ENCODE assay signal across 8 cellular contexts in genomic region chr17:47204722-47205418, GRCh38. TPM values are rescaled to one million over a fixed set of nuclear protein-coding genes. Genes with fewer than 3 reads are reported as not detected.
DNase-seq lines count a peak whose midpoint lies in the region; ATAC-seq, FAIRE-seq and TF ChIP-seq lines count a peak whose summit lies in the region.

No MANE protein-coding gene starts in this region.

- H3K4me3 ChIP-seq in OCI-LY3 (ENCODE audit: low read length): peak overlapping the region; percentile 70
- peak overlapping the region; percentile 2; the same call in 1 of the 2 replicates for H3K4me3 ChIP-seq in GM12878
- H3K4me3 ChIP-seq in liver (ENCODE audit: low read depth in 1 of 3, low read length in 3 of 3): no peak overlapping the region
- peak overlapping the region in 1 of 3 donors; percentile 0 for H3K4me3 ChIP-seq in thyroid gland (replicated peaks in 1 of 3)
- no peak overlapping the region for H3K4me3 ChIP-seq in BE2C (ENCODE audit: low read depth, low read length)

- RAD21 ChIA-PET in GM12878 (lab: Charles Lee; ENCODE audit: unreplicated experiment): interaction anchor here (1.0 to 4.2 kb wide), 9 partner anchors 15 to 111 kb away, joined by 3 to 21 read pairs (median 7); partner anchors contain the start of gene CDC27

- H4K20me1 ChIP-seq in OCI-LY3 (ENCODE audit: insufficient read depth, low read length): no peaks in the 10 kb centered on the region
- H4K20me1 ChIP-seq in GM12878 (ENCODE audit: control insufficient read depth, insufficient read depth): no peaks in the 10 kb centered on the region

- H3K9me3 ChIP-seq in OCI-LY3 (ENCODE audit: insufficient read depth, low read length) (no peaks in the 10 kb centered on the region; the same call in 1 of the 2 replicates), GM12878 (replicated peaks; ENCODE audit: control insufficient read depth, insufficient read depth, low read length) (no peaks in the 10 kb centered on the region), liver (ENCODE audit: control insufficient read depth in 4 of 4, low read length in 3 of 4) (no peaks in the 10 kb centered on the region), thyroid gland (no peaks in the 10 kb centered on the region), BE2C (no peaks in the 10 kb centered on the region)

- DNase-seq in HFFc6: peak; percentile 47
- DNase-seq in GM12878 (ENCODE audit: low read depth, low spot score): peak; percentile 77
- DNase-seq in thyroid gland: peak; percentile 49 to 50
- DNase-seq in BE2C: no peak

- H3K9ac ChIP-seq in OCI-LY3 (ENCODE audit: low read length) (peak overlapping the region; percentile 68), GM12878 (ENCODE audit: control insufficient read depth, insufficient read depth, low read length) (peak overlapping the region; percentile 62), liver (ENCODE audit: low read depth in 1 of 2, low read length in 2 of 2) (no peak overlapping the region)

- POLR2A ChIA-PET in GM12878 (lab: Charles Lee): interaction anchor here (0.6 to 4.4 kb wide), 7 partner anchors 11 to 445 kb away, joined by 3 to 46 read pairs (median 3); partner anchors contain the start of genes CDC27 and KPNB1

- CTCF ChIA-PET in GM12878 (lab: Yijun Ruan, JAX): interaction anchor here (1.1 to 5.9 kb wide), 7 partner anchors 8 to 111 kb away, joined by 3 to 40 read pairs (median 12); partner anchors contain the start of gene CDC27

- H3K27ac ChIP-seq in OCI-LY3 (ENCODE audit: low read length): peak overlapping the region; percentile 82
- peak overlapping the region; percentile 68 for H3K27ac ChIP-seq in GM12878 (ENCODE audit: control insufficient read depth, insufficient read depth)
- H3K27ac ChIP-seq in liver (ENCODE audit: low read depth in 1 of 2, low read length in 2 of 2): peak overlapping the region; percentile 35 to 47
- H3K27ac ChIP-seq in thyroid gland: peak overlapping the region; percentile 96 to 97 (median 96)

- SMC1A ChIA-PET in GM12878 (lab: Charles Lee; ENCODE audit: uncharacterized antibody, unreplicated experiment): interaction anchor here (1.0 to 9.3 kb wide), 10 partner anchors 10 to 119 kb away, joined by 4 to 79 read pairs (median 16); partner anchors contain the start of genes CDC27 and EFCAB13

- TF ChIP-seq POLR2A in GM12878 (IDR thresholded peaks at IDR 0.05; ENCODE audit: low read depth, low read length): peak; percentile 62
- TF ChIP-seq POLR2A in thyroid gland (IDR thresholded peaks at IDR 0.05): no peak

- H2AFZ ChIP-seq in OCI-LY3 (ENCODE audit: low read depth, low read length) (peak overlapping the region; percentile 86), GM12878 (ENCODE audit: control insufficient read depth, low read depth, low read length) (peak overlapping the region; percentile 48)

- H3K27me3 Mint-ChIP-seq in HFFc6 (ENCODE audit: insufficient read depth): peaks cover 2% of the 10 kb centered on the region; the same call in 1 of the 2 replicates

- TF ChIP-seq RAD21 in GM12878 (IDR thresholded peaks at IDR 0.05; ENCODE audit: insufficient read depth, low read depth, low read length) (no peak), liver (IDR thresholded peaks at IDR 0.05) (no peak)

- H3K36me3 Mint-ChIP-seq in HFFc6 (ENCODE audit: low read depth): no peaks in the 10 kb centered on the region

- peaks cover 33% of the 10 kb centered on the region for H3K4me1 Mint-ChIP-seq in HFFc6 (ENCODE audit: low read depth)

- TF ChIP-seq CTCF in HFFc6 (IDR thresholded peaks at IDR 0.05): no peak
- no peak for TF ChIP-seq CTCF in OCI-LY3 (IDR thresholded peaks at IDR 0.05; ENCODE audit: low read depth, low read length)
- TF ChIP-seq CTCF in GM12878 (IDR thresholded peaks at IDR 0.05 in 2 of 3, conservative IDR thresholded peaks at IDR 0.05 in 1 of 3; ENCODE audit: control insufficient read depth in 2 of 3, extremely low read depth in 1 of 3, insufficient read depth in 1 of 3, low read depth in 3 of 3, low read length in 3 of 3): no peak
- no peak for TF ChIP-seq CTCF in liver (IDR thresholded peaks at IDR 0.05; ENCODE audit: low read depth, low read length, missing input control)
- TF ChIP-seq CTCF in thyroid gland (IDR thresholded peaks at IDR 0.05): no peak
- no peak for TF ChIP-seq CTCF in BE2C (IDR thresholded peaks at IDR 0.05; ENCODE audit: low read depth, low read length)

- peak in 1 of 2 experiments; percentile 48; a peak in 1 of 4 replicates for TF ChIP-seq EP300 in GM12878 (IDR thresholded peaks at IDR 0.05; ENCODE audit: borderline replicate concordance in 1 of 2, control insufficient read depth in 1 of 2, low read depth in 2 of 2, low read length in 2 of 2)

- intact Hi-C loops in GM12878 (cut with micrococcal nuclease; ENCODE audit: unreplicated experiment): loop anchor here (2.0 kb wide), 1 partner anchor 16 kb away; the partner anchor contains the start of gene CDC27
- intact Hi-C loops in thyroid gland (cut with DNase I): no loop called here

- ATAC-seq in GM18502 (IDR thresholded peaks at IDR 0.05; ENCODE audit: poor library complexity, unreplicated experiment) (peak; percentile 58), GM12878 (peak; percentile 82), GM21515 (IDR thresholded peaks at IDR 0.05; ENCODE audit: unreplicated experiment) (no peak)

- H3K27ac Mint-ChIP-seq in HFFc6: peak overlapping the region; percentile 78

- H3K36me3 ChIP-seq in OCI-LY3 (replicated peaks; ENCODE audit: low read depth, low read length): no peaks in the 10 kb centered on the region
- H3K36me3 ChIP-seq in GM12878 (ENCODE audit: control insufficient read depth in 2 of 2, insufficient read depth in 2 of 2, low read length in 1 of 2): no peaks in the 10 kb centered on the region
- H3K36me3 ChIP-seq in liver (ENCODE audit: control insufficient read depth in 4 of 4, insufficient read depth in 3 of 4, low read depth in 1 of 4, low read length in 3 of 4): no peaks in the 10 kb centered on the region
- no peaks in the 10 kb centered on the region for H3K36me3 ChIP-seq in thyroid gland
- no peaks in the 10 kb centered on the region for H3K36me3 ChIP-seq in BE2C

- peaks cover 57% of the 10 kb centered on the region for H3K4me1 ChIP-seq in OCI-LY3 (ENCODE audit: low read length)
- peaks cover 70% of the 10 kb centered on the region for H3K4me1 ChIP-seq in GM12878 (ENCODE audit: control insufficient read depth, insufficient read depth, low read length)
- no peaks in the 10 kb centered on the region for H3K4me1 ChIP-seq in liver (ENCODE audit: control insufficient read depth in 4 of 4, insufficient read depth in 4 of 4, low read length in 3 of 4)
- peaks cover 36 to 65% of the 10 kb centered on the region in 2 donors for H3K4me1 ChIP-seq in thyroid gland
- no peaks in the 10 kb centered on the region for H3K4me1 ChIP-seq in BE2C

- BruUV-seq in GM12878 (replicated peaks; lab: Mats Ljungman, UMichigan): TSS peak; percentile 78

- FAIRE-seq in GM12878 (lab: Jason Lieb, UNC): peak; percentile 78

- in situ Hi-C loops in GM12878 (cut with MboI): no loop called here

- H3K4me3 Mint-ChIP-seq in HFFc6: peak overlapping the region; percentile 63

- H3K27me3 ChIP-seq in OCI-LY3 (ENCODE audit: low read depth, low read length) (no peaks in the 10 kb centered on the region), GM12878 (replicated peaks in 1 of 2; ENCODE audit: control insufficient read depth in 2 of 2, insufficient read depth in 2 of 2, low read length in 1 of 2) (no peaks in the 10 kb centered on the region), liver (ENCODE audit: control insufficient read depth in 4 of 4, insufficient read depth in 4 of 4, low read length in 3 of 4) (no peaks in the 10 kb centered on the region), thyroid gland (no peaks in the 10 kb centered on the region), BE2C (no peaks in the 10 kb centered on the region)

- WGBS in GM12878 (ENCODE audit: insufficient coverage, insufficient replicate concordance, low lambda C conversion rate, missing lambda C conversion rate): 0% methylated on average over 5 of the region's 6 CpGs
- 67% methylated on average over 6 of the region's 6 CpGs for WGBS in liver
- 25 to 36% methylated on average over 6 of the region's 6 CpGs for WGBS in thyroid gland, 2 donors

- H3K4me2 ChIP-seq in OCI-LY3 (ENCODE audit: low read length) (peak overlapping the region; percentile 96), GM12878 (ENCODE audit: control insufficient read depth, insufficient read depth) (peak overlapping the region; percentile 85)

- H3K9me3 Mint-ChIP-seq in HFFc6: no peaks in the 10 kb centered on the region

- H3K79me2 ChIP-seq in OCI-LY3 (ENCODE audit: low read length): no peaks in the 10 kb centered on the region
- no peaks in the 10 kb centered on the region for H3K79me2 ChIP-seq in GM12878 (ENCODE audit: control insufficient read depth, insufficient read depth, low read length)

RNA-seq across cellular contexts. Expression of gene MYL4, which starts 4.3 kb away (rescaled TPM):
- not detected for total RNA-seq in HFFc6 (2021; fragmentation: NEBNext Ultra II Directional; extraction: Animal tissue kit (Norgen Biotek cat#: 25700))
- total RNA-seq in GM12878 (2013; cell fraction: nucleolus; rRNA removed): not detected in 2 replicates
- total RNA-seq in GM12878 (2014; rRNA removed) (1.1 TPM in 1 of 2 replicates, not detected in the other), GM12878 (2014; rRNA removed; fragmentation: Illumina TruSeq; extraction: Trizol) (0.41 and 0.58 TPM in 2 replicates), GM12878 (2021) (0.96 TPM in 1 of 2 replicates, not detected in the other), liver (100 to 1,000 TPM in 1 of 2 donors, not detected in 1; 215 TPM), thyroid gland (10 to 100 TPM in 1 of 4 donors, 1 to 10 TPM in 3; 5.2 to 11.0 (median 6.2) TPM)
- polyA plus RNA-seq in GM12878 (2011; ENCODE audit: low read depth): not detected
- polyA plus RNA-seq in GM12878 (2011; rRNA removed) (0.20 TPM in 1 of 2 replicates, not detected in the other), GM12878 (2014; fragmentation: Illumina TruSeq; extraction: Trizol) (0.44 TPM in 1 of 2 replicates, not detected in the other), GM12878 (2014; fragmentation: Nextera tagmentation; extraction: Ambion mirVana) (1 to 10 TPM; 1.2 to 1.5 TPM), GM12878 (2014; rRNA removed) (0.23 and 0.43 TPM in 2 replicates), GM12878 (2016; fragmentation: Nextera tagmentation; extraction: Ambion mirVana) (1 to 10 TPM in 1 of 2 experiments, under 1 TPM in 1; 0.50 to 1.6 TPM), liver (under 1 TPM; 0.19 to 0.22 TPM)
- 0.13 and 0.17 TPM in 2 replicates for polyA plus RNA-seq in GM12878 (2011; cell fraction: cytosol; rRNA removed)
- polyA plus RNA-seq in GM12878 (2011; cell fraction: nucleus; rRNA removed): 0.29 and 0.37 TPM in 2 replicates
- 0.15 TPM in 1 of 2 replicates, not detected in the other for polyA plus RNA-seq in GM12878 (2012)
- polyA minus RNA-seq in GM12878 (2011; rRNA and poly(A)+ RNA removed): not detected in 2 replicates
- polyA minus RNA-seq in GM12878 (2011; cell fraction: cytosol; rRNA and poly(A)+ RNA removed): not detected in 2 replicates
- polyA minus RNA-seq in GM12878 (2011; cell fraction: nucleus; rRNA and poly(A)+ RNA removed): not detected in 2 replicates
- 0.69 TPM for polyA plus RNA-seq in BE2C (2012; ENCODE audit: insufficient read depth, insufficient read length, low read depth)

RNA-seq across cellular contexts. Expression of gene CDC27, which starts 15.8 kb away (rescaled TPM):
- total RNA-seq in HFFc6 (2021; fragmentation: NEBNext Ultra II Directional; extraction: Animal tissue kit (Norgen Biotek cat#: 25700)): 100 to 1,000 TPM; 144 to 202 (median 170) TPM
- 118 and 123 TPM in 2 replicates for total RNA-seq in GM12878 (2013; cell fraction: nucleolus; rRNA removed)
- total RNA-seq in GM12878 (2014; rRNA removed) (94.8 and 118 TPM in 2 replicates), GM12878 (2014; rRNA removed; fragmentation: Illumina TruSeq; extraction: Trizol) (92.5 and 100.0 TPM in 2 replicates), GM12878 (2021) (116 and 125 TPM in 2 replicates), liver (100 to 1,000 TPM in 1 of 2 donors, 10 to 100 TPM in 1; 30.6 to 148 TPM), thyroid gland (100 to 1,000 TPM; 124 to 195 (median 181) TPM)
- polyA plus RNA-seq in GM12878 (2011; ENCODE audit: low read depth): 36.8 TPM
- polyA plus RNA-seq in GM12878 (2011; rRNA removed) (138 and 157 TPM in 2 replicates), GM12878 (2014; fragmentation: Illumina TruSeq; extraction: Trizol) (99.7 and 118 TPM in 2 replicates), GM12878 (2014; fragmentation: Nextera tagmentation; extraction: Ambion mirVana) (10 to 100 TPM; 23.2 to 27.2 TPM), GM12878 (2014; rRNA removed) (44.7 and 47.3 TPM in 2 replicates), GM12878 (2016; fragmentation: Nextera tagmentation; extraction: Ambion mirVana) (10 to 100 TPM; 97.2 to 98.4 TPM), liver (10 to 100 TPM; 16.8 to 23.6 TPM)
- polyA plus RNA-seq in GM12878 (2011; cell fraction: cytosol; rRNA removed): 81.8 and 88.7 TPM in 2 replicates
- 97.1 and 105 TPM in 2 replicates for polyA plus RNA-seq in GM12878 (2011; cell fraction: nucleus; rRNA removed)
- 32.2 and 41.5 TPM in 2 replicates for polyA plus RNA-seq in GM12878 (2012)
- 214 and 252 TPM in 2 replicates for polyA minus RNA-seq in GM12878 (2011; rRNA and poly(A)+ RNA removed)
- 59.7 and 63.4 TPM in 2 replicates for polyA minus RNA-seq in GM12878 (2011; cell fraction: cytosol; rRNA and poly(A)+ RNA removed)
- polyA minus RNA-seq in GM12878 (2011; cell fraction: nucleus; rRNA and poly(A)+ RNA removed): 30.2 and 43.7 TPM in 2 replicates
- polyA plus RNA-seq in BE2C (2012; ENCODE audit: insufficient read depth, insufficient read length, low read depth): 31.7 TPM

RNA-seq across cellular contexts. Expression of gene ITGB3, which starts 48.8 kb away (rescaled TPM):
- total RNA-seq in HFFc6 (2021; fragmentation: NEBNext Ultra II Directional; extraction: Animal tissue kit (Norgen Biotek cat#: 25700)): 1 to 10 TPM; 2.2 to 4.1 (median 2.9) TPM
- 40.8 and 47.7 TPM in 2 replicates for total RNA-seq in GM12878 (2013; cell fraction: nucleolus; rRNA removed)
- total RNA-seq in GM12878 (2014; rRNA removed): 16.2 and 17.7 TPM in 2 replicates
- total RNA-seq in GM12878 (2014; rRNA removed; fragmentation: Illumina TruSeq; extraction: Trizol): 14.8 and 15.4 TPM in 2 replicates
- 22.8 and 22.9 TPM in 2 replicates for total RNA-seq in GM12878 (2021)
- polyA plus RNA-seq in GM12878 (2011; ENCODE audit: low read depth): 1.4 TPM
- 7.9 and 12.0 TPM in 2 replicates for polyA plus RNA-seq in GM12878 (2011; rRNA removed)
- polyA plus RNA-seq in GM12878 (2011; cell fraction: cytosol; rRNA removed): 11.2 and 12.0 TPM in 2 replicates
- 10.9 and 12.4 TPM in 2 replicates for polyA plus RNA-seq in GM12878 (2011; cell fraction: nucleus; rRNA removed)
- 1.7 and 2.1 TPM in 2 replicates for polyA plus RNA-seq in GM12878 (2012)
- polyA plus RNA-seq in GM12878 (2014; fragmentation: Illumina TruSeq; extraction: Trizol): 17.0 and 17.3 TPM in 2 replicates
- polyA plus RNA-seq in GM12878 (2014; fragmentation: Nextera tagmentation; extraction: Ambion mirVana): 1 to 10 TPM in 1 of 2 experiments, under 1 TPM in 1; 0.69 to 1.4 TPM
- polyA plus RNA-seq in GM12878 (2014; rRNA removed): 15.2 and 15.6 TPM in 2 replicates
- 10 to 100 TPM; 10.6 to 12.3 TPM for polyA plus RNA-seq in GM12878 (2016; fragmentation: Nextera tagmentation; extraction: Ambion mirVana)
- 28.0 and 30.9 TPM in 2 replicates for polyA minus RNA-seq in GM12878 (2011; rRNA and poly(A)+ RNA removed)
- polyA minus RNA-seq in GM12878 (2011; cell fraction: cytosol; rRNA and poly(A)+ RNA removed): 4.4 and 5.1 TPM in 2 replicates
- polyA minus RNA-seq in GM12878 (2011; cell fraction: nucleus; rRNA and poly(A)+ RNA removed): 8.7 and 10.0 TPM in 2 replicates
- total RNA-seq in liver: 10 to 100 TPM in 1 of 2 donors, 1 to 10 TPM in 1; 4.8 to 33.4 TPM
- polyA plus RNA-seq in liver: 1 to 10 TPM in 1 of 2 donors, under 1 TPM in 1; 0.47 to 2.8 TPM
- 100 to 1,000 TPM; 102 to 260 (median 149) TPM for total RNA-seq in thyroid gland
- polyA plus RNA-seq in BE2C (2012; ENCODE audit: insufficient read depth, insufficient read length, low read depth): 0.46 TPM

Comparison
In these comparisons a context has a peak if more than half of its experiments do, and no peak if none do; other contexts are left out.
1. H3K27ac ChIP-seq: peak in every context shown above with its lines; median percentile 96 in thyroid gland; 82 in OCI-LY3; 68 in GM12878; 41 in liver.
2. H3K4me3 ChIP-seq: peak in OCI-LY3 (single experiment) and GM12878 (single experiment); none in liver (0 of 3) and BE2C (single experiment).
3. H3K9ac ChIP-seq: peak in OCI-LY3 (single experiment) and GM12878 (single experiment); none in liver (0 of 2).